8 cellular contexts compared by ENCODE assay signal in the genomic region with DNA sequence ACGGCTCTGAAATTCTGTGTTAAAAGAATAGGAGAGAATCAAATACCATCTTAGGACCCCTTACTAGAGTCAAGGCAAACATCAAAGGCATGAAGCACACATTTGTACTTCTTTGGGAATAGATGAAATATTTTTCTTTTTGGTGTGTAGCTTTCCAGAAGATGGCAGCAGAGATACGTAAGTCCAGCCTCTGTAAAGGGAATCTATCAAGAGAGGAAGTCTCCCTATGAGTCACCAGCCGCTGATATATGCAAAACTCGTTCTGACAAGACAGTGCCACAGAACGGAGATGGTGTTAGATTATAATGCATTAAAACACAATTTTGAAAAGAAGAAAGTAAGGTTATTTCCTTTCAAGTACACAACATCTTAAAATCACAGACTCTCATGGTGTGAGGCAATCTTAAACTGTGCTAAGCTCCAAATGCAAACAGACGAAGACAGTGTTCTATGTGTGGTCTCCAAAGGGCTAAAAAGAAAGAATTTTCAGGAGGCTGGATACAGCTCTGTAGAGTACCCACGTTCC.
DNase-seq lines count a peak whose midpoint lies in the region; ATAC-seq, FAIRE-seq and TF ChIP-seq lines count a peak whose summit lies in the region.

No MANE protein-coding gene starts in this region.

- 10 to 13% methylated on average over 7 of the region's 7 CpGs for WGBS in pancreas, 2 donors

- H3K27ac Mint-ChIP-seq in activated T-helper 17 cell treated with anti-CD3 and anti-CD28 coated beads, Interleukin-2, amount 50 U/mL, for 72 hours: no peak overlapping the region

- no peaks in the 10 kb centered on the region for H3K36me3 Mint-ChIP-seq in activated T-helper 17 cell treated with anti-CD3 and anti-CD28 coated beads, Interleukin-2, amount 50 U/mL, for 72 hours (ENCODE audit: low read depth)

- no peaks in the 10 kb centered on the region for H3K4me1 Mint-ChIP-seq in activated T-helper 17 cell treated with anti-CD3 and anti-CD28 coated beads, Interleukin-2, amount 50 U/mL, for 72 hours

- no peak overlapping the region for H3K4me3 Mint-ChIP-seq in activated T-helper 17 cell treated with anti-CD3 and anti-CD28 coated beads, Interleukin-2, amount 50 U/mL, for 72 hours

- H3K9me3 Mint-ChIP-seq in activated T-helper 17 cell treated with anti-CD3 and anti-CD28 coated beads, Interleukin-2, amount 50 U/mL, for 72 hours: no peaks in the 10 kb centered on the region

- no peak overlapping the region for H3K27ac ChIP-seq in pancreas

- peak; percentile 89 for FAIRE-seq in pancreas (lab: Jason Lieb, UNC)

- peaks cover 5% of the 10 kb centered on the region for H3K27me3 Mint-ChIP-seq in activated T-helper 17 cell treated with anti-CD3 and anti-CD28 coated beads, Interleukin-2, amount 50 U/mL, for 72 hours

- DNase-seq in GDM1 (lab: John Stamatoyannopoulos, UW) (peak; percentile 38), HuH-7 (ENCODE audit: low spot score) (peak; percentile 57), NOMO-1 treated with dmso at 0.1 percent for 144 hours (lab: John Stamatoyannopoulos, UW; ENCODE audit: unreplicated experiment) (peak; percentile 75), foreskin melanocyte (peak; percentile 73), pancreas (peak in 3 of 6 donors; percentile 33 to 69 (median 45)), UCSD-AML1 (lab: John Stamatoyannopoulos, UW; ENCODE audit: unreplicated experiment) (no peak)

- no peaks in the 10 kb centered on the region for H3K9me3 ChIP-seq in pancreas

- peak; percentile 99 for ATAC-seq in GM21717 (IDR thresholded peaks at IDR 0.05; ENCODE audit: unreplicated experiment)
- peak; percentile 98 for ATAC-seq in activated T-helper 17 cell treated with anti-CD3 and anti-CD28 coated beads, Interleukin-2, amount 50 U/mL, for 72 hours (replicated peaks)
- ATAC-seq in pancreas: peak; percentile 85 to 97 (median 97)

- H3K36me3 ChIP-seq in pancreas: no peaks in the 10 kb centered on the region

- TF ChIP-seq CTCF in pancreas (IDR thresholded peaks at IDR 0.05): peak in 3 of 4 donors; percentile 24 to 47 (median 35)

- intact Hi-C loops in pancreas (cut with DNase I): loop anchor here in 1 of 3 donors (10.0 kb wide), 1 partner anchor 101 kb away; no protein-coding TSS in a partner anchor

- H3K4me3 ChIP-seq in pancreas: no peak overlapping the region

- no peaks in the 10 kb centered on the region for H3K27me3 ChIP-seq in pancreas

- peaks cover 0 to 13% (median 0%) of the 10 kb centered on the region in 3 donors for H3K4me1 ChIP-seq in pancreas
